Comparison of ENCODE assay signal across 14 cellular contexts in genomic region chr9:86458456-86458855, GRCh38.
DNase-seq lines count a peak whose midpoint lies in the region; ATAC-seq and TF ChIP-seq lines count a peak whose summit lies in the region.
"Had no signal": no experiment of that assay in that cellular context is flagged by ENCODE, and none has a peak within 500 bp of the region (broad histone marks: within the 10 kb centered on the region; RNA-seq: fewer than 3 reads in every experiment).

No MANE protein-coding gene starts in this region.

- H3K4me3 Mint-ChIP-seq in endodermal cell (no peak overlapping the region), nephron (no peak overlapping the region)
- H3K4me3 Mint-ChIP-seq: CD4-positive, alpha-beta T cell; GM23338 had no signal

- H3K27ac ChIP-seq in HUES48 (ENCODE audit: low read depth, low read length) (peak overlapping the region; percentile 34), endodermal cell (ENCODE audit: low read depth, low read length) (no peak overlapping the region), RWPE1 (no peak overlapping the region), upper lobe of right lung (no peak overlapping the region)
- H3K27ac ChIP-seq: HL-60 had no signal

- H3K4me1 Mint-ChIP-seq in endodermal cell: peaks cover 17% of the 10 kb centered on the region
- peaks cover 53% of the 10 kb centered on the region for H3K4me1 Mint-ChIP-seq in nephron

- 75% methylated on average over 1 of the region's 1 CpG; no CpG with 5 or more reads in 1 of the 2 experiments for WGBS in endodermal cell (ENCODE audit: insufficient coverage in 1 of 2, insufficient read length in 1 of 2), 2 experiments

- peak overlapping the region; percentile 85 for H3K27ac Mint-ChIP-seq in endodermal cell
- peak overlapping the region; percentile 12 to 97 (median 74) for H3K27ac Mint-ChIP-seq in nephron
- H3K27ac Mint-ChIP-seq: CD4-positive, alpha-beta T cell; GM23338 had no signal

- no peak overlapping the region for H3K4me3 ChIP-seq in HUES48 (ENCODE audit: low read depth, low read length)
- H3K4me3 ChIP-seq in endodermal cell (ENCODE audit: low read length): peak overlapping the region; percentile 31
- no peak overlapping the region for H3K4me3 ChIP-seq in upper lobe of right lung
- H3K4me3 ChIP-seq: GM23338 had no signal

- TF ChIP-seq CTCF in endodermal cell (conservative IDR thresholded peaks at IDR 0.05) (no peak), nephron (IDR thresholded peaks at IDR 0.05; ENCODE audit: unreplicated experiment in 3 of 3) (no peak), RWPE1 (conservative IDR thresholded peaks at IDR 0.05; ENCODE audit: low read depth) (no peak), upper lobe of right lung (IDR thresholded peaks at IDR 0.05) (no peak)

- CTCF ChIA-PET in RWPE1 (lab: Yijun Ruan, JAX): interaction anchor here (0.5 kb wide), 1 partner anchor 231 kb away, joined by 4 read pairs; no protein-coding TSS in a partner anchor

- H3K9ac ChIP-seq in HUES48 (ENCODE audit: low read depth, low read length) (no peak overlapping the region), endodermal cell (ENCODE audit: extremely low read depth, low read length, poor library complexity, severe bottlenecking) (no peak overlapping the region)

- ATAC-seq in upper lobe of right lung: no peak
- ATAC-seq: GM23338 had no signal

- H3K9me3 ChIP-seq in HUES48 (ENCODE audit: control insufficient read depth, insufficient read depth, low read length) (no peaks in the 10 kb centered on the region), endodermal cell (ENCODE audit: control insufficient read depth, low read length) (no peaks in the 10 kb centered on the region), upper lobe of right lung (no peaks in the 10 kb centered on the region)

- H3K36me3 ChIP-seq in HUES48 (ENCODE audit: control insufficient read depth, insufficient read depth, low read length) (no peaks in the 10 kb centered on the region), endodermal cell (ENCODE audit: control insufficient read depth, insufficient read depth, low read length) (no peaks in the 10 kb centered on the region), upper lobe of right lung (no peaks in the 10 kb centered on the region)

- H3K27me3 Mint-ChIP-seq in endodermal cell (ENCODE audit: insufficient read depth) (no peaks in the 10 kb centered on the region), nephron (ENCODE audit: low read depth) (no peaks in the 10 kb centered on the region)

- H3K27me3 ChIP-seq in HUES48 (ENCODE audit: control insufficient read depth, insufficient read depth, low read length) (no peaks in the 10 kb centered on the region), endodermal cell (ENCODE audit: control insufficient read depth, insufficient read depth, low read length, poor library complexity, severe bottlenecking) (no peaks in the 10 kb centered on the region), upper lobe of right lung (no peaks in the 10 kb centered on the region)

- no peaks in the 10 kb centered on the region for H3K36me3 Mint-ChIP-seq in endodermal cell (ENCODE audit: low read depth)
- H3K36me3 Mint-ChIP-seq in nephron (ENCODE audit: low read depth): no peaks in the 10 kb centered on the region

- intact Hi-C loops in upper lobe of right lung (cut with DNase I): no loop called here

- no peaks in the 10 kb centered on the region for H3K9me3 Mint-ChIP-seq in endodermal cell
- H3K9me3 Mint-ChIP-seq in nephron: no peaks in the 10 kb centered on the region
- H3K9me3 Mint-ChIP-seq: CD4-positive, alpha-beta T cell; GM23338 had no signal

- no peak for DNase-seq in endodermal cell
- no peak for DNase-seq in NOMO-1 treated with dmso at 0.1 percent for 144 hours (lab: John Stamatoyannopoulos, UW; ENCODE audit: unreplicated experiment)
- no peak for DNase-seq in RWPE1 (ENCODE audit: low spot score)
- DNase-seq in NAMALWA (ENCODE audit: low spot score): no peak
- DNase-seq in upper lobe of right lung: no peak
- DNase-seq: C1 segment of cervical spinal cord; CD4-positive, alpha-beta T cell; DMS79; H7; IMR-90 had no signal

- POLR2A ChIA-PET in RWPE1 (lab: Yijun Ruan, JAX; ENCODE audit: low non-redundant PET): no interaction called here

- H3K4me1 ChIP-seq in HUES48 (ENCODE audit: control insufficient read depth, insufficient read depth, low read length) (no peaks in the 10 kb centered on the region), endodermal cell (ENCODE audit: control insufficient read depth, insufficient read depth, low read length) (peaks cover 18% of the 10 kb centered on the region), upper lobe of right lung (no peaks in the 10 kb centered on the region)
